Comparison of ENCODE assay signal across 8 cellular contexts in genomic region chr16:79598341-79599181, GRCh38. TPM values are rescaled to one million over a fixed set of nuclear protein-coding genes. Genes with fewer than 3 reads are reported as not detected.
DNase-seq lines count a peak whose midpoint lies in the region; ATAC-seq and TF ChIP-seq lines count a peak whose summit lies in the region.

No MANE protein-coding gene starts in this region.

- ATAC-seq in GM19455 (IDR thresholded peaks at IDR 0.05; ENCODE audit: unreplicated experiment): no peak

- no peaks in the 10 kb centered on the region for H3K36me3 ChIP-seq in brain microvascular endothelial cell (replicated peaks)
- H3K36me3 ChIP-seq in sigmoid colon: no peaks in the 10 kb centered on the region

- TF ChIP-seq EP300 in sigmoid colon (IDR thresholded peaks at IDR 0.05): no peak

- intact Hi-C loops in sigmoid colon (cut with DNase I): no loop called here

- H3K9me3 ChIP-seq in sigmoid colon: no peaks in the 10 kb centered on the region

- TF ChIP-seq CTCF in brain microvascular endothelial cell (IDR thresholded peaks at IDR 0.05; ENCODE audit: low read depth, low read length, missing control alignments): peak; percentile 48
- TF ChIP-seq CTCF in sigmoid colon (IDR thresholded peaks at IDR 0.05): peak in 2 of 4 experiments; percentile 32 to 40

- H3K4me3 ChIP-seq in brain microvascular endothelial cell (ENCODE audit: low read depth, low read length) (peak overlapping the region; percentile 83), sigmoid colon (peak overlapping the region; percentile 47 to 76 (median 69))

- H3K27me3 ChIP-seq in brain microvascular endothelial cell (replicated peaks) (no peaks in the 10 kb centered on the region), sigmoid colon (no peaks in the 10 kb centered on the region)

- peaks cover 0 to 27% (median 18%) of the 10 kb centered on the region in 4 donors for H3K4me1 ChIP-seq in sigmoid colon

- H3K27ac ChIP-seq in brain microvascular endothelial cell (no peak overlapping the region), sigmoid colon (peak overlapping the region; percentile 68 to 77 (median 70))

- DNase-seq in DMS53 (lab: John Stamatoyannopoulos, UW) (peak; percentile 65), DMS53 treated with DMSO at 0.1 percent for 48 hours (lab: John Stamatoyannopoulos, UW; ENCODE audit: unreplicated experiment) (no peak), SK-N-DZ (ENCODE audit: low spot score) (peak; percentile 67), brain microvascular endothelial cell (peak; percentile 45), iPS-NIHi11 (ENCODE audit: low spot score) (peak; percentile 41), sigmoid colon (peak; percentile 83), NCI-H446 (lab: John Stamatoyannopoulos, UW) (no peak)

- in situ Hi-C loops in brain microvascular endothelial cell (cut with HindIII; ENCODE audit: low pct_ligation_motif_present, low sequenced_read_pairs): no loop called here

- no peak for TF ChIP-seq POLR2A in sigmoid colon (IDR thresholded peaks at IDR 0.05)

- WGBS in sigmoid colon, 2 donors: 1% methylated on average over 51 of the region's 51 CpGs

RNA-seq across cellular contexts. Expression of gene MAF, which starts 2.0 kb away (rescaled TPM):
- not detected in 2 replicates for polyA plus RNA-seq in SK-N-DZ (2014; cell fraction: cytosol; rRNA removed)
- polyA plus RNA-seq in SK-N-DZ (2014; cell fraction: nucleus; rRNA removed): not detected in 2 replicates
- total RNA-seq in sigmoid colon: 10 to 100 TPM; 19.1 to 46.3 (median 36.2) TPM
- polyA plus RNA-seq in sigmoid colon: 10 to 100 TPM in 1 of 3 donors, 1 to 10 TPM in 2; 6.0 to 12.6 (median 9.2) TPM

Comparison
In these comparisons a context has a peak if more than half of its experiments do, and no peak if none do; other contexts are left out.
1. DNase-seq: peak in DMS53 (single experiment), SK-N-DZ (single experiment), brain microvascular endothelial cell (single experiment), iPS-NIHi11 (single experiment) and sigmoid colon (single experiment); none in DMS53 treated with DMSO at 0.1 percent for 48 hours (single experiment) and NCI-H446 (0 of 2).